26 cellular contexts compared by ENCODE assay signal in genomic region chr15:36996538-36997181, GRCh38.
"Had no signal": no experiment of that assay in that cellular context is flagged by ENCODE, and none has a peak within 500 bp of the region (broad histone marks: within the 10 kb centered on the region; RNA-seq: fewer than 3 reads in every experiment).

No MANE protein-coding gene starts in this region.

- H3K27me3 Mint-ChIP-seq: activated B cell treated with CpG ODN at 0.5 μM for 24 hours; activated T-cell treated with anti-CD3 and anti-CD28 coated beads, Interleukin-2, amount 50 U/mL, for 24 hours; activated T-helper 17 cell treated with anti-CD3 and anti-CD28 coated beads, Interleukin-2, amount 50 U/mL, for 72 hours; naive B cell had no signal

- H3K4me1 ChIP-seq: colonic mucosa, spleen, upper lobe of left lung had no signal

- H3K4me1 Mint-ChIP-seq: activated B cell treated with CpG ODN at 0.5 μM for 24 hours; activated CD4-positive, alpha-beta T cell treated with anti-CD3 and anti-CD28 coated beads for 36 hours; activated T-helper 17 cell treated with anti-CD3 and anti-CD28 coated beads, Interleukin-2, amount 50 U/mL, for 72 hours; naive B cell had no signal

- H3K27me3 ChIP-seq: colonic mucosa, dorsolateral prefrontal cortex, spleen, testis had no signal

- H3K9me3 ChIP-seq: colonic mucosa, spleen, testis, upper lobe of left lung had no signal

- ATAC-seq: activated CD4-positive, alpha-beta T cell treated with anti-CD3 and anti-CD28 coated beads for 36 hours; activated T-helper 17 cell treated with anti-CD3 and anti-CD28 coated beads, Interleukin-2, amount 50 U/mL, for 72 hours; left lobe of liver had no signal

- H3K4me3 Mint-ChIP-seq: activated B cell treated with CpG ODN at 0.5 μM for 24 hours; activated CD4-positive, alpha-beta T cell treated with anti-CD3 and anti-CD28 coated beads for 36 hours; activated naive CD8-positive, alpha-beta T cell; activated T-cell treated with anti-CD3 and anti-CD28 coated beads, Interleukin-2, amount 50 U/mL, for 24 hours; activated T-helper 17 cell treated with anti-CD3 and anti-CD28 coated beads, Interleukin-2, amount 50 U/mL, for 72 hours; endodermal cell; naive B cell; T-helper 1 cell treated with Interleukin-12 subunit alpha and Interleukin-12 subunit beta and Interleukin-4 antibody, amounts not matched to agents 30 μg/mL and 1 μg/mL, for 36 hours had no signal

- H3K9me3 Mint-ChIP-seq: activated B cell treated with CpG ODN at 0.5 μM for 24 hours; activated T-cell treated with anti-CD3 and anti-CD28 coated beads, Interleukin-2, amount 50 U/mL, for 24 hours; activated T-helper 17 cell treated with anti-CD3 and anti-CD28 coated beads, Interleukin-2, amount 50 U/mL, for 72 hours; endodermal cell; T-helper 1 cell treated with Interleukin-12 subunit alpha and Interleukin-12 subunit beta and Interleukin-4 antibody, amounts not matched to agents 30 μg/mL and 1 μg/mL, for 36 hours had no signal

- H3K4me3 ChIP-seq: colonic mucosa, dorsolateral prefrontal cortex, spleen, testis, upper lobe of left lung had no signal

- H3K36me3 ChIP-seq: colonic mucosa, spleen, upper lobe of left lung had no signal

- H3K36me3 Mint-ChIP-seq: activated naive CD8-positive, alpha-beta T cell; naive B cell had no signal

- FAIRE-seq: astrocyte, kidney had no signal

- H3K27ac Mint-ChIP-seq: activated B cell treated with CpG ODN at 0.5 μM for 24 hours; activated CD4-positive, alpha-beta T cell treated with anti-CD3 and anti-CD28 coated beads for 36 hours; activated naive CD8-positive, alpha-beta T cell; activated T-cell treated with anti-CD3 and anti-CD28 coated beads, Interleukin-2, amount 50 U/mL, for 24 hours; activated T-helper 17 cell treated with anti-CD3 and anti-CD28 coated beads, Interleukin-2, amount 50 U/mL, for 72 hours; endodermal cell; T-helper 1 cell treated with Interleukin-12 subunit alpha and Interleukin-12 subunit beta and Interleukin-4 antibody, amounts not matched to agents 30 μg/mL and 1 μg/mL, for 36 hours had no signal

- DNase-seq: activated B cell treated with CpG ODN at 0.5 μM for 24 hours; activated CD4-positive, alpha-beta T cell treated with anti-CD3 and anti-CD28 coated beads for 36 hours; activated CD4-positive, alpha-beta T cell treated with anti-CD3 and anti-CD28 coated beads, Interleukin-2, amount 50 U/mL, for 4 hours; activated CD8-positive, alpha-beta memory T cell treated with anti-CD3 and anti-CD28 coated beads for 24 hours; activated CD8-positive, alpha-beta memory T cell treated with anti-CD3 and anti-CD28 coated beads, Interleukin-2, amount 50 U/mL, for 4 hours; activated T-cell treated with anti-CD3 and anti-CD28 coated beads, Interleukin-2, amount 50 U/mL, for 24 hours; colonic mucosa; dorsolateral prefrontal cortex; endodermal cell; foreskin fibroblast; kidney; mammary epithelial cell; naive B cell; retina; spleen; stimulated activated CD4-positive, alpha-beta T cell treated with anti-CD3 and anti-CD28 coated beads, Interleukin-4, amount 100 ng/mL, for 1 hour; stimulated activated naive CD4-positive, alpha-beta T cell; T1000; testis; upper lobe of left lung had no signal

- H3K27ac ChIP-seq: colonic mucosa, dorsolateral prefrontal cortex, epithelial cell of prostate, testis, upper lobe of left lung had no signal
